ENCODE assay signal across 1 cellular context in genomic region chr3:15983693-15984092, GRCh38.
TF ChIP-seq lines count a peak whose summit lies in the region.

No MANE protein-coding gene starts in this region.

TF ChIP-seq in GM23338, 12 proteins besides CTCF, POLR2A, EP300 and RAD21 (continued from another document):
- TF ChIP-seq, protein P1, sequence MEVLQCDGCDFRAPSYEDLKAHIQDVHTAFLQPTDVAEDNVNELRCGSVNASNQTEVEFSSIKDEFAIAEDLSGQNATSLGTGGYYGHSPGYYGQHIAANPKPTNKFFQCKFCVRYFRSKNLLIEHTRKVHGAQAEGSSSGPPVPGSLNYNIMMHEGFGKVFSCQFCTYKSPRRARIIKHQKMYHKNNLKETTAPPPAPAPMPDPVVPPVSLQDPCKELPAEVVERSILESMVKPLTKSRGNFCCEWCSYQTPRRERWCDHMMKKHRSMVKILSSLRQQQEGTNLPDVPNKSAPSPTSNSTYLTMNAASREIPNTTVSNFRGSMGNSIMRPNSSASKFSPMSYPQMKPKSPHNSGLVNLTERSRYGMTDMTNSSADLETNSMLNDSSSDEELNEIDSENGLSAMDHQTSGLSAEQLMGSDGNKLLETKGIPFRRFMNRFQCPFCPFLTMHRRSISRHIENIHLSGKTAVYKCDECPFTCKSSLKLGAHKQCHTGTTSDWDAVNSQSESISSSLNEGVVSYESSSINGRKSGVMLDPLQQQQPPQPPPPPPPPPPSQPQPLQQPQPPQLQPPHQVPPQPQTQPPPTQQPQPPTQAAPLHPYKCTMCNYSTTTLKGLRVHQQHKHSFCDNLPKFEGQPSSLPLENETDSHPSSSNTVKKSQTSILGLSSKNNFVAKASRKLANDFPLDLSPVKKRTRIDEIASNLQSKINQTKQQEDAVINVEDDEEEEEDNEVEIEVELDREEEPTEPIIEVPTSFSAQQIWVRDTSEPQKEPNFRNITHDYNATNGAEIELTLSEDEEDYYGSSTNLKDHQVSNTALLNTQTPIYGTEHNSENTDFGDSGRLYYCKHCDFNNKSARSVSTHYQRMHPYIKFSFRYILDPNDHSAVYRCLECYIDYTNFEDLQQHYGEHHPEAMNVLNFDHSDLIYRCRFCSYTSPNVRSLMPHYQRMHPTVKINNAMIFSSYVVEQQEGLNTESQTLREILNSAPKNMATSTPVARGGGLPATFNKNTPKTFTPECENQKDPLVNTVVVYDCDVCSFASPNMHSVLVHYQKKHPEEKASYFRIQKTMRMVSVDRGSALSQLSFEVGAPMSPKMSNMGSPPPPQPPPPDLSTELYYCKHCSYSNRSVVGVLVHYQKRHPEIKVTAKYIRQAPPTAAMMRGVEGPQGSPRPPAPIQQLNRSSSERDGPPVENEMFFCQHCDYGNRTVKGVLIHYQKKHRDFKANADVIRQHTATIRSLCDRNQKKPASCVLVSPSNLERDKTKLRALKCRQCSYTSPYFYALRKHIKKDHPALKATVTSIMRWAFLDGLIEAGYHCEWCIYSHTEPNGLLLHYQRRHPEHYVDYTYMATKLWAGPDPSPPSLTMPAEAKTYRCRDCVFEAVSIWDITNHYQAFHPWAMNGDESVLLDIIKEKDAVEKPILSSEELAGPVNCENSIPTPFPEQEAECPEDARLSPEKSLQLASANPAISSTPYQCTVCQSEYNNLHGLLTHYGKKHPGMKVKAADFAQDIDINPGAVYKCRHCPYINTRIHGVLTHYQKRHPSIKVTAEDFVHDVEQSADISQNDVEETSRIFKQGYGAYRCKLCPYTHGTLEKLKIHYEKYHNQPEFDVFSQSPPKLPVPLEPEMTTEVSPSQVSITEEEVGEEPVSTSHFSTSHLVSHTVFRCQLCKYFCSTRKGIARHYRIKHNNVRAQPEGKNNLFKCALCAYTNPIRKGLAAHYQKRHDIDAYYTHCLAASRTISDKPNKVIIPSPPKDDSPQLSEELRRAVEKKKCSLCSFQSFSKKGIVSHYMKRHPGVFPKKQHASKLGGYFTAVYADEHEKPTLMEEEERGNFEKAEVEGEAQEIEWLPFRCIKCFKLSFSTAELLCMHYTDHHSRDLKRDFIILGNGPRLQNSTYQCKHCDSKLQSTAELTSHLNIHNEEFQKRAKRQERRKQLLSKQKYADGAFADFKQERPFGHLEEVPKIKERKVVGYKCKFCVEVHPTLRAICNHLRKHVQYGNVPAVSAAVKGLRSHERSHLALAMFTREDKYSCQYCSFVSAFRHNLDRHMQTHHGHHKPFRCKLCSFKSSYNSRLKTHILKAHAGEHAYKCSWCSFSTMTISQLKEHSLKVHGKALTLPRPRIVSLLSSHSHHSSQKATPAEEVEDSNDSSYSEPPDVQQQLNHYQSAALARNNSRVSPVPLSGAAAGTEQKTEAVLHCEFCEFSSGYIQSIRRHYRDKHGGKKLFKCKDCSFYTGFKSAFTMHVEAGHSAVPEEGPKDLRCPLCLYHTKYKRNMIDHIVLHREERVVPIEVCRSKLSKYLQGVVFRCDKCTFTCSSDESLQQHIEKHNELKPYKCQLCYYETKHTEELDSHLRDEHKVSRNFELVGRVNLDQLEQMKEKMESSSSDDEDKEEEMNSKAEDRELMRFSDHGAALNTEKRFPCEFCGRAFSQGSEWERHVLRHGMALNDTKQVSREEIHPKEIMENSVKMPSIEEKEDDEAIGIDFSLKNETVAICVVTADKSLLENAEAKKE (CRISPR knock-in tag; IDR thresholded peaks at IDR 0.05) = no peak
- TF ChIP-seq POLR2AphosphoS5 (IDR thresholded peaks at IDR 0.05; ENCODE audit: low read depth) = no peak
- TF ChIP-seq REST (IDR thresholded peaks at IDR 0.05; ENCODE audit: unreplicated experiment) = no peak
- no peak for TF ChIP-seq STAT1 (IDR thresholded peaks at IDR 0.05; ENCODE audit: unreplicated experiment)
- TF ChIP-seq EZH2 (IDR thresholded peaks at IDR 0.05; ENCODE audit: low read depth, unreplicated experiment) = no peak
